In the genomic region with DNA sequence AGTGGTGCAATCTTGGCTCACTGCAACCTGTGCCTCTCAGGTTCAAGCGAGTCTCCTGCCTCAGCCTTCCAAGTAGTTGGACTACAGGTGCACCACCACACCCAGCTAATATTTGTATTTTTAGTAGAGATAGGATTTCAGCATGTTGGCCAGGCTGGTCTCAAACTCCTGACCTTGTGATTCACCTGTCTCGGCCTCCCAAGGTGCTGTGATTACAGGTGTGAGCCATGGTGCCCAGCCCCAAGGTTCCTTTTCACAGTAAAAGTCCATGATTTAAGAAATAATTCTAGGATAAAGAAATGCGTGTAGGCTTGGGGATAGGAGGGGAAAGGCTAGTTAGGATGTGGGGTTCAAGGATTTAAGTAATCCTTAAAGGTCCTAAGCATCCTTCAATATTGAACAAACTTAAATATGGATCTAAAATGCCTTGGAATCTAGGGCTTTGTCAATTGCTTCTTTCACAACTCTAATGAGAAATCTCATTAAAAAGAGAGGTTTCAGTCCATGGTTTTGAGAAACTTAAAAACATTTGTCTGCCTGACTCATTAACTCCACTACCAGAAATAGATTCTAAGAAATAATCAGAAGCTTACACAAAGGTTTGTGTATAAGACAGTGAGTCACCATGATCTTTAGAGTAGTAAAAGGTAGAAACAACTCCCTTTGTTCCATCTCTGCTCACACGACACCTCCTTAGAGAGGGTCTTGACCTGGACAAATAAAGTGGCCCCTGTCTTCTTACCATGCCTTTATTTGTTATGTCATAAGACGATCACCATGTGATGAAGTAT, we compare ENCODE assay signal across 11 cellular contexts.
DNase-seq lines count a peak whose midpoint lies in the region; ATAC-seq and TF ChIP-seq lines count a peak whose summit lies in the region.
"Had no signal": no experiment of that assay in that cellular context is flagged by ENCODE, and none has a peak within 500 bp of the region (broad histone marks: within the 10 kb centered on the region; RNA-seq: fewer than 3 reads in every experiment).

No MANE protein-coding gene starts in this region.

- no peak for TF ChIP-seq CTCF in dorsolateral prefrontal cortex (IDR thresholded peaks at IDR 0.05 in 54 of 56, conservative IDR thresholded peaks at IDR 0.05 in 2 of 56; ENCODE audit: low read depth in 1 of 56, partially characterized antibody in 56 of 56)

- intact Hi-C loops in dorsolateral prefrontal cortex (cut with DNase I), result loop anchor here in 1 of 2 donors (5.0 kb wide), 1 partner anchor 91 kb away; no protein-coding TSS in a partner anchor

- peak; percentile 21 for DNase-seq in stimulated activated CD4-positive, alpha-beta T cell treated with anti-CD3 and anti-CD28 coated beads, Interleukin-15, amount 100 ng/mL, for 24 hours
- no peak for DNase-seq in stimulated activated CD4-positive, alpha-beta T cell treated with anti-CD3 and anti-CD28 coated beads, Interleukin-12 subunit alpha, Interleukin-12 subunit beta, amount 100 ng/mL, for 4 hours
- DNase-seq in activated naive CD4-positive, alpha-beta T cell treated with anti-CD3 and anti-CD28 coated beads, Interleukin-2, amount 50 U/mL, for 16 hours, result peak; percentile 29
- DNase-seq in foreskin melanocyte (peak; percentile 76), dorsolateral prefrontal cortex (no peak), SK-N-DZ (ENCODE audit: low spot score) (no peak), HuH-7 (ENCODE audit: low spot score) (no peak)
- DNase-seq: left lung, NCI-H510A treated with DMSO at 0.1 percent for 48 hours, posterior cingulate gyrus had no signal

- no peak overlapping the region for H3K4me3 ChIP-seq in dorsolateral prefrontal cortex
- H3K4me3 ChIP-seq: left lung had no signal

- peak overlapping the region in 2 of 59 donors; percentile 9 to 10 for H3K27ac ChIP-seq in dorsolateral prefrontal cortex
- H3K27ac ChIP-seq: left lung had no signal

- no peak for ATAC-seq in HG03342 (IDR thresholded peaks at IDR 0.05; ENCODE audit: unreplicated experiment)
- ATAC-seq: left lung had no signal

- no peaks in the 10 kb centered on the region for H3K27me3 ChIP-seq in dorsolateral prefrontal cortex
- H3K27me3 ChIP-seq: left lung had no signal

Comparison
In these comparisons a context has a peak if more than half of its experiments do, and no peak if none do; other contexts are left out.
1. DNase-seq: peak in stimulated activated CD4-positive, alpha-beta T cell treated with anti-CD3 and anti-CD28 coated beads, Interleukin-15, amount 100 ng/mL, for 24 hours (single experiment), activated naive CD4-positive, alpha-beta T cell treated with anti-CD3 and anti-CD28 coated beads, Interleukin-2, amount 50 U/mL, for 16 hours (single experiment) and foreskin melanocyte (single experiment); none in stimulated activated CD4-positive, alpha-beta T cell treated with anti-CD3 and anti-CD28 coated beads, Interleukin-12 subunit alpha, Interleukin-12 subunit beta, amount 100 ng/mL, for 4 hours (single experiment), dorsolateral prefrontal cortex (0 of 10), SK-N-DZ (single experiment) and HuH-7 (single experiment).